27 cellular contexts compared by ENCODE assay signal in the genomic region with DNA sequence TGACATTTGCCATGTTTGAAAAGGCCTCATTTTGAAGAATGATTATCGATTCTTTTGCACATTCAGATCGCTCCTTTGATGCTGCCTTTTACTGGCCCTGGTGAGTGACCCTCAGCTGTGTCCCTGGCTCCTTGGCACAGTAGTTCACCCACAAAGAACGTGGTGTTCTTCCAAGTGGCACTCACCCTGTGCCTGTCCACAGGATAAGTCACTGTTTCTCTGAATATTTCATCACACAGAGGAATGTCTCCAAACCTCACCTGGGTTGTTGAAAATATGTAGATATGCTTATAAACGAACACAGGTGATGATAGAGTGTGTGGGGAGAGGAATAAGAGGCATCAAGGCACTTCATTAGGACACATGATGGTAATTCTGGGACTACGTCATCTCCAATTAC.
"Had no signal": no experiment of that assay in that cellular context is flagged by ENCODE, and none has a peak within 500 bp of the region (broad histone marks: within the 10 kb centered on the region; RNA-seq: fewer than 3 reads in every experiment).

No MANE protein-coding gene starts in this region.

- ATAC-seq: activated CD4-positive, alpha-beta T cell treated with anti-CD3 and anti-CD28 coated beads for 36 hours; activated CD8-positive, alpha-beta memory T cell treated with anti-CD3 and anti-CD28 coated beads, Interleukin-2, amount 10 ng/mL, durations not matched to agents 7 days and 5 days; activated CD8-positive, alpha-beta T cell treated with anti-CD3 and anti-CD28 coated beads, Interleukin-2, amount 10 ng/mL, durations not matched to agents 7 days and 5 days; activated naive CD8-positive, alpha-beta T cell treated with anti-CD3 and anti-CD28 coated beads, Interleukin-2, amount 50 U/mL, for 24 hours; body of pancreas; effector memory CD8-positive, alpha-beta T cell had no signal

- H3K27ac ChIP-seq: adrenal gland, body of pancreas, esophagus squamous epithelium had no signal

- H3K4me3 ChIP-seq: adrenal gland, body of pancreas, esophagus squamous epithelium had no signal

- FAIRE-seq: colon had no signal

- H3K27me3 ChIP-seq: adrenal gland, body of pancreas, esophagus squamous epithelium had no signal

- H3K4me1 ChIP-seq: adrenal gland, body of pancreas, esophagus squamous epithelium had no signal

- DNase-seq: activated CD4-positive, alpha-beta memory T cell treated with anti-CD3 and anti-CD28 coated beads for 36 hours; activated CD4-positive, alpha-beta T cell treated with anti-CD3 and anti-CD28 coated beads for 36 hours; activated CD4-positive, alpha-beta T cell treated with anti-CD3 and anti-CD28 coated beads, Interleukin-2, amount 10 ng/mL, durations not matched to agents 24 days and 14 days; activated CD4-positive, CD25-positive, alpha-beta regulatory T cell; activated CD4-positive, CD25-positive, alpha-beta regulatory T cell treated with anti-CD3 and anti-CD28 coated beads, Interleukin-2, amount 50 U/mL, for 72 hours; activated CD8-positive, alpha-beta memory T cell treated with anti-CD3 and anti-CD28 coated beads, Interleukin-2, amount 10 ng/mL, durations not matched to agents 7 days and 5 days; activated CD8-positive, alpha-beta memory T cell treated with anti-CD3 and anti-CD28 coated beads, Interleukin-2, amount 50 U/mL, for 4 hours; activated CD8-positive, alpha-beta T cell treated with anti-CD3 and anti-CD28 coated beads, Interleukin-2, amount 10 ng/mL, durations not matched to agents 7 days and 5 days; activated effector memory CD4-positive, alpha-beta T cell treated with anti-CD3 and anti-CD28 coated beads, Interleukin-2, amount 50 U/mL, for 16 hours; activated naive CD4-positive, alpha-beta T cell treated with anti-CD3 and anti-CD28 coated beads for 36 hours; activated naive CD8-positive, alpha-beta T cell treated with anti-CD3 and anti-CD28 coated beads for 36 hours; activated naive CD8-positive, alpha-beta T cell treated with anti-CD3 and anti-CD28 coated beads, Interleukin-2, amount 50 U/mL, for 24 hours; activated T-cell treated with anti-CD3 and anti-CD28 coated beads, Interleukin-2, amount 50 U/mL, for 1 hour; activated T-cell treated with anti-CD3 and anti-CD28 coated beads, Interleukin-2, amount 50 U/mL, for 48 hours; adrenal gland; amygdala; aorta; cortex of kidney; dermis blood vessel endothelial cell; effector CD4-positive, alpha-beta T cell; effector memory CD8-positive, alpha-beta T cell; erythroblast; esophagus squamous epithelium; foreskin melanocyte; T-helper 2 cell had no signal

- H3K36me3 ChIP-seq: adrenal gland, esophagus squamous epithelium had no signal

- H3K9me3 ChIP-seq: adrenal gland, body of pancreas, esophagus squamous epithelium had no signal
